19 cellular contexts compared by ENCODE assay signal in the genomic region with DNA sequence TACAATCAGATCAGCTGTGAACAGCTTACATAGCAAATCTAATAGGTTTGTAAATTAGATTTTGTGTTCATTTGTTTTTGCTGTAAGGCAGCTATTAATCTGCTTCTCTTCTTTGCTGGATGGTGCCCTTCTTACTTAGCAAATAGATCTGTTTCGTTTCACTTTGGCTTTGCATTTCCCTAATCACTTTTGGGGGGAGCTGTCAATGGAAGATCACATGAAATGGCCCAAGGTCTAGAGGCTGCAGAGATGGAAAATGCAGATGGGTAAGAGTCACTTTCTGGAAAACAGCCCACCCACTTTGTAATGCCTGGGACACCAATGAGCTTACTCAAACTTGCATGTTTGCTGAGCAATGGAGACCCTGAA. TPM values are rescaled to one million over a fixed set of nuclear protein-coding genes. Genes with fewer than 3 reads are reported as not detected.
"Had no signal": no experiment of that assay in that cellular context is flagged by ENCODE, and none has a peak within 500 bp of the region (broad histone marks: within the 10 kb centered on the region; RNA-seq: fewer than 3 reads in every experiment).

No MANE protein-coding gene starts in this region.

- H3K4me3 ChIP-seq: adrenal gland, dorsolateral prefrontal cortex, tibial artery had no signal

- ATAC-seq: activated CD4-positive, alpha-beta T cell treated with anti-CD3 and anti-CD28 coated beads for 36 hours; activated naive CD4-positive, alpha-beta T cell treated with anti-CD3 and anti-CD28 coated beads, Interleukin-2, amount 50 U/mL, for 72 hours; left lobe of liver had no signal

- H3K9me3 Mint-ChIP-seq: activated naive CD4-positive, alpha-beta T cell treated with anti-CD3 and anti-CD28 coated beads, Interleukin-2, amount 50 U/mL, for 72 hours; T-helper 2 cell treated with Interferon-gamma antibody and Interleukin-4, amounts not matched to agents 5 μg/mL and 100 μg/mL, for 36 hours; WTC11 had no signal

- H3K27ac Mint-ChIP-seq: activated CD4-positive, alpha-beta T cell treated with anti-CD3 and anti-CD28 coated beads for 36 hours; activated naive CD4-positive, alpha-beta T cell treated with anti-CD3 and anti-CD28 coated beads, Interleukin-2, amount 50 U/mL, for 72 hours; T-helper 2 cell treated with Interferon-gamma antibody and Interleukin-4, amounts not matched to agents 5 μg/mL and 100 μg/mL, for 36 hours had no signal

- DNase-seq: activated CD4-positive, alpha-beta T cell treated with anti-CD3 and anti-CD28 coated beads for 36 hours; activated CD4-positive, alpha-beta T cell treated with anti-CD3 and anti-CD28 coated beads, Interleukin-2, amount 50 U/mL, for 48 hours; activated gamma-delta T cell; central memory CD4-positive, alpha-beta T cell; midbrain; occipital lobe; stimulated activated CD4-positive, alpha-beta T cell treated with anti-CD3 and anti-CD28 coated beads, Interleukin-2, amount 100 ng/mL, for 24 hours; stimulated activated naive CD4-positive, alpha-beta T cell treated with Interleukin-2 at 50 U/mL for 16 hours; tibial artery had no signal

- H3K4me3 Mint-ChIP-seq: activated CD4-positive, alpha-beta T cell treated with anti-CD3 and anti-CD28 coated beads for 36 hours; T-helper 2 cell treated with Interferon-gamma antibody and Interleukin-4, amounts not matched to agents 5 μg/mL and 100 μg/mL, for 36 hours; WTC11 had no signal

- H3K4me1 Mint-ChIP-seq: activated CD4-positive, alpha-beta T cell treated with anti-CD3 and anti-CD28 coated beads for 36 hours had no signal

- H3K4me1 ChIP-seq: adrenal gland, tibial artery had no signal

- H3K36me3 ChIP-seq: adrenal gland, tibial artery had no signal

- H3K36me3 Mint-ChIP-seq: activated naive CD4-positive, alpha-beta T cell treated with anti-CD3 and anti-CD28 coated beads, Interleukin-2, amount 50 U/mL, for 72 hours; WTC11 had no signal

- H3K27me3 ChIP-seq: adrenal gland had no signal

- H3K9me3 ChIP-seq: adrenal gland, tibial artery had no signal

- H3K27ac ChIP-seq: adrenal gland, dorsolateral prefrontal cortex, epithelial cell of prostate, tibial artery had no signal

RNA-seq across cellular contexts. Expression of a gene that starts 36.4 kb away (rescaled TPM):
- total RNA-seq: activated CD4-positive, alpha-beta T cell treated with anti-CD3 and anti-CD28 coated beads for 36 hours; activated naive CD4-positive, alpha-beta T cell treated with anti-CD3 and anti-CD28 coated beads, Interleukin-2, amount 50 U/mL, for 72 hours; left lobe of liver; posterior vena cava; subcutaneous adipose tissue had no signal
- polyA plus RNA-seq: fibroblast of lung had no signal
